In the genomic region with DNA sequence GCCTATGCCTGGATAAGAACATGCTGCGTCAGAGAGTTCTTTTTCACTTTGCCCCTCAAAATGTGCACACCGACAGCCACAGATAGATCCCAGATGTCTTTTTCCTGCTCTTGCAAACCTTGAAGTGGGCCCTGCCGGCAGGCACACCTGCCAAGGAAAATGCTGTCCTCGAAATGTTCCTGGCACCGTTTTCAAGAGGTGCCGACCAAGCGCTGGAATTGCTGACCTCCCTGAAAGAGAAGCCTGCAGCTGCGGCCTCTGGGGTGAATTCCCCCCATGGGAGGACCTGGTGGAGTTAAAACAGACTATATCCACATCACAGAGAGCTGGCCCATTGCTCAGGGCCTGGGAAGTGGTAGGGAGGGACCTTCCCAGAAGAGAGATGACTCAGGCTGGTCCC, we compare ENCODE assay signal across 19 cellular contexts.
"Had no signal": no experiment of that assay in that cellular context is flagged by ENCODE, and none has a peak within 500 bp of the region (broad histone marks: within the 10 kb centered on the region; RNA-seq: fewer than 3 reads in every experiment).

No MANE protein-coding gene starts in this region.

- ATAC-seq: naive thymus-derived CD4-positive, alpha-beta T cell; right lobe of liver; stimulated activated memory B cell treated with anti-CD40 and anti-IgM and Interleukin-4, amounts not matched to agents 10 μg/mL and 1 μg/mL and 100 μg/mL, for 72 hours had no signal

- H3K27ac ChIP-seq: coronary artery, hepatocyte, parathyroid adenoma, prostate gland, right lobe of liver, spleen, thoracic aorta, uterus had no signal

- H3K4me1 ChIP-seq: parathyroid adenoma, prostate gland, spleen, uterus had no signal

- DNase-seq: effector CD4-positive, alpha-beta T cell; foreskin melanocyte; head of caudate nucleus; kidney glomerular epithelial cell; mammary epithelial cell; naive thymus-derived CD4-positive, alpha-beta T cell; nephron progenitor cell; right lobe of liver; spleen; stimulated activated CD4-positive, alpha-beta T cell treated with anti-CD3 and anti-CD28 coated beads, Interleukin-15, amount 100 ng/mL, for 24 hours; stimulated activated CD4-positive, alpha-beta T cell treated with anti-CD3 and anti-CD28 coated beads, Interleukin-1b, Interleukin-23, amount 100 ng/mL, for 48 hours; stimulated activated CD4-positive, alpha-beta T cell treated with anti-CD3 and anti-CD28 coated beads, Interleukin-4, amount 100 ng/mL, for 24 hours; uterus had no signal

- H3K36me3 ChIP-seq: prostate gland, right lobe of liver, spleen, thoracic aorta, uterus had no signal

- H3K27me3 ChIP-seq: hepatocyte, right lobe of liver, spleen, uterus had no signal

- H3K4me3 ChIP-seq: coronary artery, hepatocyte, prostate gland, right lobe of liver, spleen, thoracic aorta, uterus had no signal

- H3K9me3 ChIP-seq: prostate gland, right lobe of liver, spleen, thoracic aorta, uterus had no signal
